In the genomic region with DNA sequence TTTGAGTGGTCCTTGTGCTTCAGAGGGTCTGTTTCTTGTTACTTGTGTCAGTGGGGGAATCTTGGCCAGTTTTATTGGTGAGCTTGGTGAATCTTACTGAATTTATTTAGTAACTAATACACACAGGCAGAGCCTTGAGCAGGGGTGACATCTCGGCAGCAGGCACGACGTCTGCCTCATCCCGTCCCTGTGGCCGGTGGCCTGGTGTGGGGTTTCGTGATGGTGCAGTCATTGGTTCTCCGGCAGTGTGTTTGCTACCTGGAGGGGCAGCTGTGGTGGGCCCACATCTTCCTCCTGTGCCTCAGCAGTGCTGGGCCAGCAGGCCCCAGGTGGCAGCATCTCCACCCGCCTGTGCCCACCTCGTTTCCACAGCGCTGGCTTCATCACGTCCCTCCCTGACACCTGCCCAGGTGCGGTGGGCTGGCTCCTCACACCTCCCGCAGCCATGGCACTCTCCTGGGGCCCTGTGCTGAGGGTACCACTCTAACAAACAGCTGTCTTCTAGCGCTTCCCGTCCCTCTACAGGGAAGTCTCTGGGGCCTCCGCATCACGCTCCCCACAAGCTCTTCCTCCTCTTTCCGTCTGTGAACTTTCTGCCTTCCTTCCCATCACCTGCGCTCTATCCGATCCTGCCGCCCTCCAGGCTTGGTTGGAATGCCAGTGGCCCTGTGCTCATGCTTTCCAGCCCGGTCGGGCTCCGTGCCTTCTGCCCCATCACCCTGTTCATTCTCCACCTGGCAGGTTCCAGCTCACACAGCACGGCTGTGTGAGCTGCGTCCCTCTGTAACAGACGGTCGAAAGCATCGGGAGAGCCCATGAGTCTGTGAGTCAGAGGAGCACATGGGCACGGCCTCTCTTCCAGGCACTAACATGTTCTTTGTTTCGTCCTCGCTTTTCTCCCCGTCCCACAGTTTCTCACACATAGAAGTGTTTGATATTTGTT, we compare ENCODE assay signal across 26 cellular contexts.
A peak's percentile ranks its signal among the peaks of the same experiment; 100 is the strongest.
DNase-seq lines count a peak whose midpoint lies in the region; ATAC-seq and TF ChIP-seq lines count a peak whose summit lies in the region.
"Had no signal": no experiment of that assay in that cellular context is flagged by ENCODE, and none has a peak within 500 bp of the region (broad histone marks: within the 10 kb centered on the region; RNA-seq: fewer than 3 reads in every experiment).

No MANE protein-coding gene starts in this region.

- peak; percentile 37 for DNase-seq in activated CD8-positive, alpha-beta memory T cell treated with anti-CD3 and anti-CD28 coated beads, Interleukin-2, amount 50 U/mL, for 48 hours
- no peak for DNase-seq in activated CD8-positive, alpha-beta memory T cell treated with anti-CD3 and anti-CD28 coated beads, Interleukin-2, amount 50 U/mL, for 4 hours
- peak; percentile 35 for DNase-seq in NCI-H1694 treated with DMSO at 0.1 percent for 48 hours (lab: John Stamatoyannopoulos, UW)
- peak; percentile 22 for DNase-seq in epithelial cell of esophagus (ENCODE audit: low read depth)
- no peak for DNase-seq in progenitor cell of endocrine pancreas (ENCODE audit: low spot score, unreplicated experiment)
- no peak for DNase-seq in stimulated activated CD4-positive, alpha-beta T cell treated with anti-CD3 and anti-CD28 coated beads, Interleukin-4, amount 100 ng/mL, for 4 hours
- DNase-seq in iPS-NIHi11 (ENCODE audit: low spot score), result no peak
- DNase-seq: 8988T; activated CD4-positive, alpha-beta T cell treated with anti-CD3 and anti-CD28 coated beads, Interleukin-2, amount 50 U/mL, for 48 hours; activated naive CD4-positive, alpha-beta T cell treated with Interleukin-2 at 50 U/mL for 16 hours; DMS 273 treated with DMSO at 0.1 percent for 48 hours; effector memory CD8-positive, alpha-beta T cell; GF-D8; left lung; MG63; mucosa of descending colon; NCI-H1417 treated with DMSO at 0.1 percent for 48 hours; NCI-H226; PC-9; uterus; WERI-Rb-1 had no signal

- H3K9me3 Mint-ChIP-seq in progenitor cell of endocrine pancreas (ENCODE audit: low read depth), result no peaks in the 10 kb centered on the region
- H3K9me3 Mint-ChIP-seq: effector memory CD8-positive, alpha-beta T cell; neural crest cell had no signal

- TF ChIP-seq CTCF in epithelial cell of esophagus (IDR thresholded peaks at IDR 0.05; ENCODE audit: insufficient read depth, low read depth, low read length, missing control alignments) (no peak), progenitor cell of endocrine pancreas (IDR thresholded peaks at IDR 0.05; ENCODE audit: unreplicated experiment) (no peak)

- no peak overlapping the region for H3K4me3 Mint-ChIP-seq in progenitor cell of endocrine pancreas (ENCODE audit: low read depth)
- H3K4me3 Mint-ChIP-seq: effector memory CD8-positive, alpha-beta T cell; neural crest cell had no signal

- no peak overlapping the region for H3K4me3 ChIP-seq in epithelial cell of esophagus (ENCODE audit: low read length)
- H3K4me3 ChIP-seq: GM12878, left lung, MG63, mucosa of descending colon, PC-9, right atrium auricular region, SJSA1, uterus had no signal

- no peaks in the 10 kb centered on the region for H3K27me3 Mint-ChIP-seq in progenitor cell of endocrine pancreas
- H3K27me3 Mint-ChIP-seq: effector memory CD8-positive, alpha-beta T cell had no signal

- ATAC-seq in HG02870 (IDR thresholded peaks at IDR 0.05; ENCODE audit: unreplicated experiment), result no peak
- ATAC-seq: effector memory CD8-positive, alpha-beta T cell; GM12878; left lung; mucosa of descending colon had no signal

- H3K27ac Mint-ChIP-seq in progenitor cell of endocrine pancreas, result peak overlapping the region; percentile 14

- no peaks in the 10 kb centered on the region for H3K36me3 Mint-ChIP-seq in progenitor cell of endocrine pancreas (ENCODE audit: insufficient read depth)

- peaks cover 7% of the 10 kb centered on the region for H3K4me1 Mint-ChIP-seq in progenitor cell of endocrine pancreas (ENCODE audit: low read depth)

Comparison
In these comparisons a context has a peak if more than half of its experiments do, and no peak if none do; other contexts are left out.
1. DNase-seq: peak in activated CD8-positive, alpha-beta memory T cell treated with anti-CD3 and anti-CD28 coated beads, Interleukin-2, amount 50 U/mL, for 48 hours (single experiment), NCI-H1694 treated with DMSO at 0.1 percent for 48 hours (single experiment) and epithelial cell of esophagus (single experiment); none in activated CD8-positive, alpha-beta memory T cell treated with anti-CD3 and anti-CD28 coated beads, Interleukin-2, amount 50 U/mL, for 4 hours (single experiment), progenitor cell of endocrine pancreas (single experiment), stimulated activated CD4-positive, alpha-beta T cell treated with anti-CD3 and anti-CD28 coated beads, Interleukin-4, amount 100 ng/mL, for 4 hours (0 of 2) and iPS-NIHi11 (single experiment).